Comparison of ENCODE assay signal across 19 cellular contexts in the genomic region with DNA sequence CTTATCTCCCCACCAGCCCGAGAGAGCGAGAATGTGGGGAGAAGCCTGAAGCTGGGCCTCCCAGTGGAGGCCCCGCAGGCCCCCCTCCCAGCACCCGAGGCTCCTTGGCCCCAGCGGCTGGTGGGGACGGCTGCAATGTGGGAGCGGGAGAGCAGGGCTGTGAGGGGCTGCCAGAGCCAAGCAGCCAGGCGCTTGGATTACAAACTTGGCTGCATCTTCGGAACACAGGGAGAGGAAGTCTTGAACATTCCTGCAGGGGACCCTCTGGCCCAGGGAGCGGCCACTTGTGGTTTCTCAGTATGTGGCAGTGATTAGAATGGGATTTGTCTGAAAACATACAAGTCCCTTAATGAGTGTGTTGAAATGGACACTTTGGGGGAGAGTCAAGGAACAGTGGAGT. TPM values are rescaled to one million over a fixed set of nuclear protein-coding genes. Genes with fewer than 3 reads are reported as not detected.
A peak's percentile ranks its signal among the peaks of the same experiment; 100 is the strongest.
DNase-seq lines count a peak whose midpoint lies in the region; ATAC-seq and TF ChIP-seq lines count a peak whose summit lies in the region.
"Had no signal": no experiment of that assay in that cellular context is flagged by ENCODE, and none has a peak within 500 bp of the region (broad histone marks: within the 10 kb centered on the region; RNA-seq: fewer than 3 reads in every experiment).

No MANE protein-coding gene starts in this region.

- H3K4me1 ChIP-seq in Caco-2, result no peaks in the 10 kb centered on the region

- H3K4me3 ChIP-seq in Caco-2 (ENCODE audit: low read depth, low read length), result no peak overlapping the region

- BruUV-seq in Caco-2 (replicated peaks; lab: Mats Ljungman, UMichigan), result no TSS peak

- H3K4me1 Mint-ChIP-seq in natural killer cell treated with Interleukin-12 subunit alpha and Interleukin-12 subunit beta and Interleukin-15 and Interleukin-18, amount 100 ng/mL, for 72 hours (ENCODE audit: low read depth in 2 of 2), result peaks cover 2 to 5% of the 10 kb centered on the region in 2 donors
- H3K4me1 Mint-ChIP-seq in Caco-2 (ENCODE audit: low read depth, unreplicated experiment), result no peaks in the 10 kb centered on the region
- H3K4me1 Mint-ChIP-seq: activated naive CD4-positive, alpha-beta T cell treated with anti-CD3 and anti-CD28 coated beads, Interleukin-2, amount 50 U/mL, for 24 hours had no signal

- no peaks in the 10 kb centered on the region for H3K9me3 ChIP-seq in Caco-2

- ATAC-seq in left cardiac atrium, result peak in 1 of 2 donors; percentile 73
- peak; percentile 45 for ATAC-seq in left ventricle myocardium superior
- no peak for ATAC-seq in natural killer cell treated with Interleukin-12 subunit alpha and Interleukin-12 subunit beta and Interleukin-15 and Interleukin-18, amount 100 ng/mL, for 72 hours

- H3K27me3 ChIP-seq in Caco-2 (replicated peaks; ENCODE audit: control insufficient read depth, insufficient read depth, low read length), result no peaks in the 10 kb centered on the region

- no peaks in the 10 kb centered on the region for H3K36me3 Mint-ChIP-seq in natural killer cell treated with Interleukin-12 subunit alpha and Interleukin-12 subunit beta and Interleukin-15 and Interleukin-18, amount 100 ng/mL, for 72 hours
- H3K36me3 Mint-ChIP-seq in Caco-2 (ENCODE audit: insufficient read depth, unreplicated experiment), result no peaks in the 10 kb centered on the region
- H3K36me3 Mint-ChIP-seq: activated CD4-positive, alpha-beta memory T cell treated with anti-CD3 and anti-CD28 coated beads for 36 hours; activated naive CD4-positive, alpha-beta T cell treated with anti-CD3 and anti-CD28 coated beads, Interleukin-2, amount 50 U/mL, for 24 hours had no signal

- H3K27me3 Mint-ChIP-seq in natural killer cell treated with Interleukin-12 subunit alpha and Interleukin-12 subunit beta and Interleukin-15 and Interleukin-18, amount 100 ng/mL, for 72 hours, result peaks cover 4 to 7% of the 10 kb centered on the region in 2 donors
- peaks cover 17% of the 10 kb centered on the region for H3K27me3 Mint-ChIP-seq in Caco-2 (ENCODE audit: insufficient read depth, unreplicated experiment)
- H3K27me3 Mint-ChIP-seq: activated CD4-positive, alpha-beta memory T cell treated with anti-CD3 and anti-CD28 coated beads for 36 hours; activated naive CD4-positive, alpha-beta T cell treated with anti-CD3 and anti-CD28 coated beads, Interleukin-2, amount 50 U/mL, for 24 hours had no signal

- no peak overlapping the region for H3K27ac Mint-ChIP-seq in natural killer cell treated with Interleukin-12 subunit alpha and Interleukin-12 subunit beta and Interleukin-15 and Interleukin-18, amount 100 ng/mL, for 72 hours
- no peak overlapping the region for H3K27ac Mint-ChIP-seq in Caco-2 (ENCODE audit: unreplicated experiment)
- H3K27ac Mint-ChIP-seq: activated CD4-positive, alpha-beta memory T cell treated with anti-CD3 and anti-CD28 coated beads for 36 hours; activated naive CD4-positive, alpha-beta T cell treated with anti-CD3 and anti-CD28 coated beads, Interleukin-2, amount 50 U/mL, for 24 hours; T-helper 1 cell treated with Interleukin-12 subunit alpha and Interleukin-12 subunit beta and Interleukin-4 antibody, amounts not matched to agents 30 μg/mL and 1 μg/mL, for 36 hours had no signal

- no peaks in the 10 kb centered on the region for H3K36me3 ChIP-seq in Caco-2 (ENCODE audit: control insufficient read depth, insufficient read depth, low read length)

- H3K9me3 Mint-ChIP-seq in natural killer cell treated with Interleukin-12 subunit alpha and Interleukin-12 subunit beta and Interleukin-15 and Interleukin-18, amount 100 ng/mL, for 72 hours, result no peaks in the 10 kb centered on the region
- H3K9me3 Mint-ChIP-seq in Caco-2 (ENCODE audit: unreplicated experiment), result no peaks in the 10 kb centered on the region
- H3K9me3 Mint-ChIP-seq: activated CD4-positive, alpha-beta memory T cell treated with anti-CD3 and anti-CD28 coated beads for 36 hours; activated naive CD4-positive, alpha-beta T cell treated with anti-CD3 and anti-CD28 coated beads, Interleukin-2, amount 50 U/mL, for 24 hours; T-helper 1 cell treated with Interleukin-12 subunit alpha and Interleukin-12 subunit beta and Interleukin-4 antibody, amounts not matched to agents 30 μg/mL and 1 μg/mL, for 36 hours had no signal

- no peak for TF ChIP-seq CTCF in Caco-2 (IDR thresholded peaks at IDR 0.05; ENCODE audit: insufficient read depth in 1 of 2, low read depth in 1 of 2, low read length in 1 of 2, severe bottlenecking in 1 of 2, unreplicated experiment in 1 of 2)

- no peak overlapping the region for H3K4me3 Mint-ChIP-seq in natural killer cell treated with Interleukin-12 subunit alpha and Interleukin-12 subunit beta and Interleukin-15 and Interleukin-18, amount 100 ng/mL, for 72 hours
- no peak overlapping the region for H3K4me3 Mint-ChIP-seq in Caco-2 (ENCODE audit: unreplicated experiment)
- H3K4me3 Mint-ChIP-seq: activated CD4-positive, alpha-beta memory T cell treated with anti-CD3 and anti-CD28 coated beads for 36 hours; activated naive CD4-positive, alpha-beta T cell treated with anti-CD3 and anti-CD28 coated beads, Interleukin-2, amount 50 U/mL, for 24 hours; T-helper 1 cell treated with Interleukin-12 subunit alpha and Interleukin-12 subunit beta and Interleukin-4 antibody, amounts not matched to agents 30 μg/mL and 1 μg/mL, for 36 hours had no signal

- DNase-seq in left cardiac atrium, result peak; percentile 17
- DNase-seq in cardiac septum (ENCODE audit: low spot score), result no peak
- DNase-seq in left ventricle myocardium superior, result no peak
- peak; percentile 69 for DNase-seq in posterior vena cava (ENCODE audit: low spot score)
- DNase-seq in natural killer cell treated with Interleukin-12 subunit alpha and Interleukin-12 subunit beta and Interleukin-15 and Interleukin-18, amount 100 ng/mL, for 72 hours (ENCODE audit: low spot score), result no peak
- DNase-seq in NCI-H1417 treated with DMSO at 0.1 percent for 48 hours (lab: John Stamatoyannopoulos, UW), result no peak
- DNase-seq in stimulated activated CD4-positive, alpha-beta T cell treated with anti-CD3 and anti-CD28 coated beads, Interleukin-4, amount 100 ng/mL, for 4 hours, result no peak
- DNase-seq in Caco-2, result no peak
- DNase-seq: activated CD4-positive, CD25-positive, alpha-beta regulatory T cell treated with anti-CD3 and anti-CD28 coated beads, Interleukin-2, amount 50 U/mL, for 72 hours; activated CD8-positive, alpha-beta memory T cell treated with anti-CD3 and anti-CD28 coated beads, Interleukin-2, amount 50 U/mL, for 4 hours; central memory CD4-positive, alpha-beta T cell; NCI-H2081 treated with DMSO at 0.1 percent for 48 hours; NCI-H345; NCI-H748 treated with DMSO at 0.1 percent for 48 hours; nucleus accumbens had no signal

- POLR2A ChIA-PET in Caco-2 (lab: Charles Lee), result no interaction called here

- CTCF ChIA-PET in Caco-2 (lab: Charles Lee), result interaction anchor here (1.0 to 1.6 kb wide), 4 partner anchors 132 to 350 kb away, joined by 3 to 12 read pairs (median 5); no protein-coding TSS in a partner anchor

- intact Hi-C loops in left cardiac atrium (cut with DNase I) (loop anchor here in 1 of 2 donors (10.0 kb wide), 1 partner anchor 56 kb away; no protein-coding TSS in a partner anchor), cardiac septum (cut with DNase I) (no loop called here), left ventricle myocardium superior (cut with micrococcal nuclease) (no loop called here), posterior vena cava (cut with DNase I) (no loop called here), Caco-2 (cut with micrococcal nuclease; ENCODE audit: unreplicated experiment) (loop anchor here (2.0 to 5.0 kb wide), 3 partner anchors 131 to 341 kb away; no protein-coding TSS in a partner anchor)

RNA-seq across cellular contexts. Expression of a gene that starts 23.2 kb away (rescaled TPM):
- 100 to 1,000 TPM in 1 of 2 donors, 10 to 100 TPM in 1; 91.7 to 166 TPM for total RNA-seq in left cardiac atrium
- total RNA-seq in cardiac septum, result 41.2 TPM
- total RNA-seq in left ventricle myocardium superior, result 29.0 TPM
- total RNA-seq in posterior vena cava, result 100 to 1,000 TPM; 354 to 999 TPM
- total RNA-seq in natural killer cell treated with Interleukin-12 subunit alpha and Interleukin-12 subunit beta and Interleukin-15 and Interleukin-18, amount 100 ng/mL, for 72 hours, result under 1 TPM in 1 of 2 donors, not detected in 1; 0.10 TPM
- total RNA-seq in Caco-2 (2022), result not detected in 2 replicates
- total RNA-seq: activated CD4-positive, alpha-beta memory T cell treated with anti-CD3 and anti-CD28 coated beads for 36 hours; kidney epithelial cell had no signal

RNA-seq across cellular contexts. Expression of a gene that starts 32.4 kb away (rescaled TPM):
- total RNA-seq in left cardiac atrium (10 to 100 TPM; 11.4 to 11.6 TPM), cardiac septum (13.6 TPM), left ventricle myocardium superior (9.4 TPM), posterior vena cava (10 to 100 TPM; 19.4 to 22.3 TPM), Caco-2 (2022) (30.6 and 31.4 TPM in 2 replicates)
- 10 to 100 TPM; 48.4 to 52.9 TPM for total RNA-seq in natural killer cell treated with Interleukin-12 subunit alpha and Interleukin-12 subunit beta and Interleukin-15 and Interleukin-18, amount 100 ng/mL, for 72 hours

Comparison
In these comparisons a context has a peak if more than half of its experiments do, and no peak if none do; other contexts are left out.
1. DNase-seq: peak in left cardiac atrium (single experiment) and posterior vena cava (single experiment); none in cardiac septum (single experiment), left ventricle myocardium superior (single experiment), natural killer cell treated with Interleukin-12 subunit alpha and Interleukin-12 subunit beta and Interleukin-15 and Interleukin-18, amount 100 ng/mL, for 72 hours (single experiment), NCI-H1417 treated with DMSO at 0.1 percent for 48 hours (single experiment), stimulated activated CD4-positive, alpha-beta T cell treated with anti-CD3 and anti-CD28 coated beads, Interleukin-4, amount 100 ng/mL, for 4 hours (0 of 2) and Caco-2 (0 of 2).
2. RNA of a gene that starts 23.2 kb away (total RNA-seq): 354 to 999 TPM in posterior vena cava, 91.7 to 166 TPM in left cardiac atrium, 41.2 TPM in cardiac septum (single experiment) and 29.0 TPM in left ventricle myocardium superior (single experiment); not detected in Caco-2 and 0.10 TPM in natural killer cell treated with Interleukin-12 subunit alpha and Interleukin-12 subunit beta and Interleukin-15 and Interleukin-18, amount 100 ng/mL, for 72 hours; every median in the first group is over 10 times any median in the second.